16 cellular contexts compared by ENCODE assay signal in genomic region chr9:4902135-4902475, GRCh38.
DNase-seq lines count a peak whose midpoint lies in the region; ATAC-seq and TF ChIP-seq lines count a peak whose summit lies in the region.
"Had no signal": no experiment of that assay in that cellular context is flagged by ENCODE, and none has a peak within 500 bp of the region (broad histone marks: within the 10 kb centered on the region; RNA-seq: fewer than 3 reads in every experiment).

No MANE protein-coding gene starts in this region.

- no peaks in the 10 kb centered on the region for H3K27me3 ChIP-seq in upper lobe of left lung
- H3K27me3 ChIP-seq in transverse colon = no peaks in the 10 kb centered on the region
- H3K27me3 ChIP-seq: adrenal gland, ovary had no signal

- ATAC-seq in stimulated activated naive CD8-positive, alpha-beta T cell treated with anti-CD3 and anti-CD28 coated beads, Interleukin-15, amount 100 ng/mL, for 72 hours = no peak
- no peak for ATAC-seq in stimulated activated naive CD8-positive, alpha-beta T cell treated with anti-CD3 and anti-CD28 coated beads, Interleukin-15, Interleukin-2, amounts not matched to agents 100 U/mL and 50 U/mL, for 24 hours
- ATAC-seq in effector memory CD8-positive, alpha-beta T cell (replicated peaks) = no peak
- no peak for ATAC-seq in upper lobe of left lung (ENCODE audit: low FRiP score in 2 of 2)
- ATAC-seq: Right ventricle myocardium inferior had no signal

- H3K4me3 Mint-ChIP-seq in stimulated activated naive CD8-positive, alpha-beta T cell treated with anti-CD3 and anti-CD28 coated beads, Interleukin-15, amount 100 ng/mL, for 72 hours = peak overlapping the region; percentile 58 to 59
- peak overlapping the region; percentile 57 to 59 for H3K4me3 Mint-ChIP-seq in effector memory CD8-positive, alpha-beta T cell

- no peak overlapping the region for H3K27ac Mint-ChIP-seq in stimulated activated naive CD8-positive, alpha-beta T cell treated with anti-CD3 and anti-CD28 coated beads, Interleukin-15, amount 100 ng/mL, for 72 hours
- peak overlapping the region in 1 of 2 donors; percentile 84 for H3K27ac Mint-ChIP-seq in effector memory CD8-positive, alpha-beta T cell

- intact Hi-C loops in transverse colon (cut with DNase I; ENCODE audit: low total_unique reads) = no loop called here

- TF ChIP-seq CTCF in upper lobe of left lung (IDR thresholded peaks at IDR 0.05) = no peak
- no peak for TF ChIP-seq CTCF in transverse colon (IDR thresholded peaks at IDR 0.05)

- TF ChIP-seq EP300 in upper lobe of left lung (IDR thresholded peaks at IDR 0.05) (no peak), transverse colon (IDR thresholded peaks at IDR 0.05; ENCODE audit: low read depth) (no peak)

- in situ Hi-C loops in transverse colon (cut with MboI; ENCODE audit: low pct_ligation_motif_present in 1 of 4, low pct_unique_long_range_greater_than_20kb in 1 of 4, low sequenced_read_pairs in 3 of 4) = no loop called here

- H3K4me3 ChIP-seq in mesodermal cell (ENCODE audit: extremely low read depth, insufficient read depth, low read length, poor library complexity, severe bottlenecking) = no peak overlapping the region
- H3K4me3 ChIP-seq in upper lobe of left lung = peak overlapping the region in 1 of 4 donors; percentile 29
- no peak overlapping the region for H3K4me3 ChIP-seq in transverse colon
- H3K4me3 ChIP-seq: adrenal gland, ovary had no signal

- H3K36me3 ChIP-seq in mesodermal cell (ENCODE audit: control insufficient read depth, insufficient read depth, low read length) (no peaks in the 10 kb centered on the region), upper lobe of left lung (no peaks in the 10 kb centered on the region), transverse colon (no peaks in the 10 kb centered on the region)
- H3K36me3 ChIP-seq: adrenal gland, ovary had no signal

- H3K27me3 Mint-ChIP-seq in stimulated activated naive CD8-positive, alpha-beta T cell treated with anti-CD3 and anti-CD28 coated beads, Interleukin-15, amount 100 ng/mL, for 72 hours = no peaks in the 10 kb centered on the region
- H3K27me3 Mint-ChIP-seq in effector memory CD8-positive, alpha-beta T cell = no peaks in the 10 kb centered on the region
- H3K27me3 Mint-ChIP-seq: activated CD4-positive, alpha-beta T cell treated with anti-CD3 and anti-CD28 coated beads, Interleukin-2, amount 10 ng/mL, durations not matched to agents 24 days and 14 days had no signal

- no peaks in the 10 kb centered on the region for H3K36me3 Mint-ChIP-seq in effector memory CD8-positive, alpha-beta T cell (ENCODE audit: insufficient read depth)

- H3K9me3 ChIP-seq in mesodermal cell (ENCODE audit: control insufficient read depth, low read length) (no peaks in the 10 kb centered on the region), upper lobe of left lung (no peaks in the 10 kb centered on the region), transverse colon (peaks cover 0 to 3% of the 10 kb centered on the region in 2 donors)
- H3K9me3 ChIP-seq: adrenal gland, ovary had no signal

- peaks cover 23 to 34% of the 10 kb centered on the region in 2 donors for H3K9me3 Mint-ChIP-seq in stimulated activated naive CD8-positive, alpha-beta T cell treated with anti-CD3 and anti-CD28 coated beads, Interleukin-15, amount 100 ng/mL, for 72 hours
- H3K9me3 Mint-ChIP-seq in effector memory CD8-positive, alpha-beta T cell = peaks cover 0 to 3% of the 10 kb centered on the region in 2 donors

- peaks cover 10% of the 10 kb centered on the region for H3K4me1 Mint-ChIP-seq in stimulated activated naive CD8-positive, alpha-beta T cell treated with anti-CD3 and anti-CD28 coated beads, Interleukin-15, amount 100 ng/mL, for 72 hours
- H3K4me1 Mint-ChIP-seq in effector memory CD8-positive, alpha-beta T cell (ENCODE audit: low read depth in 2 of 2) = peaks cover 3 to 8% of the 10 kb centered on the region in 2 donors

- TF ChIP-seq POLR2A in upper lobe of left lung (IDR thresholded peaks at IDR 0.05) (no peak), transverse colon (IDR thresholded peaks at IDR 0.05) (no peak)

- H3K27ac ChIP-seq in mesodermal cell (ENCODE audit: low read depth, low read length, severe bottlenecking) (peak overlapping the region; percentile 55), upper lobe of left lung (peak overlapping the region in 3 of 4 donors; percentile 46 to 75 (median 53)), transverse colon (no peak overlapping the region)
- H3K27ac ChIP-seq: adrenal gland, ovary had no signal

- H3K4me1 ChIP-seq in mesodermal cell (ENCODE audit: control insufficient read depth, insufficient read depth, low read length, poor library complexity, severe bottlenecking) (peaks cover 7% of the 10 kb centered on the region), upper lobe of left lung (peaks cover 9 to 27% (median 17%) of the 10 kb centered on the region in 4 donors), transverse colon (peaks cover 0 to 3% (median 0%) of the 10 kb centered on the region in 4 donors)
- H3K4me1 ChIP-seq: adrenal gland had no signal

- WGBS in mesodermal cell (ENCODE audit: insufficient coverage in 2 of 2), 2 experiments = 84 to 91% methylated on average over 7 to 8 of the region's 8 CpGs
- WGBS in upper lobe of left lung, 2 donors = 60 to 90% methylated on average over 1 to 8 of the region's 8 CpGs
- 80 to 90% methylated on average over 1 to 8 of the region's 8 CpGs for WGBS in transverse colon (ENCODE audit: low coverage in 1 of 2), 2 donors

- DNase-seq in stimulated activated naive CD8-positive, alpha-beta T cell treated with anti-CD3 and anti-CD28 coated beads, Interleukin-15, amount 100 ng/mL, for 72 hours = no peak
- no peak for DNase-seq in stimulated activated naive CD8-positive, alpha-beta T cell treated with anti-CD3 and anti-CD28 coated beads, Interleukin-15, Interleukin-2, amounts not matched to agents 100 U/mL and 50 U/mL, for 24 hours
- no peak for DNase-seq in effector memory CD8-positive, alpha-beta T cell
- DNase-seq in upper lobe of left lung (no peak), T-helper 9 cell (no peak), mesenteric fat pad (ENCODE audit: low spot score) (no peak), transverse colon (no peak)
- DNase-seq: glutamatergic neuron, GOT3, NCI-H187, NCI-H526 treated with DMSO at 0.1 percent for 48 hours, ovary had no signal

Comparison
In these comparisons a context has a peak if more than half of its experiments do, and no peak if none do; other contexts are left out.
1. H3K27ac ChIP-seq: peak in mesodermal cell (single experiment) and upper lobe of left lung (3 of 4); none in transverse colon (0 of 4).